1 cellular context compared by ENCODE assay signal in the genomic region with DNA sequence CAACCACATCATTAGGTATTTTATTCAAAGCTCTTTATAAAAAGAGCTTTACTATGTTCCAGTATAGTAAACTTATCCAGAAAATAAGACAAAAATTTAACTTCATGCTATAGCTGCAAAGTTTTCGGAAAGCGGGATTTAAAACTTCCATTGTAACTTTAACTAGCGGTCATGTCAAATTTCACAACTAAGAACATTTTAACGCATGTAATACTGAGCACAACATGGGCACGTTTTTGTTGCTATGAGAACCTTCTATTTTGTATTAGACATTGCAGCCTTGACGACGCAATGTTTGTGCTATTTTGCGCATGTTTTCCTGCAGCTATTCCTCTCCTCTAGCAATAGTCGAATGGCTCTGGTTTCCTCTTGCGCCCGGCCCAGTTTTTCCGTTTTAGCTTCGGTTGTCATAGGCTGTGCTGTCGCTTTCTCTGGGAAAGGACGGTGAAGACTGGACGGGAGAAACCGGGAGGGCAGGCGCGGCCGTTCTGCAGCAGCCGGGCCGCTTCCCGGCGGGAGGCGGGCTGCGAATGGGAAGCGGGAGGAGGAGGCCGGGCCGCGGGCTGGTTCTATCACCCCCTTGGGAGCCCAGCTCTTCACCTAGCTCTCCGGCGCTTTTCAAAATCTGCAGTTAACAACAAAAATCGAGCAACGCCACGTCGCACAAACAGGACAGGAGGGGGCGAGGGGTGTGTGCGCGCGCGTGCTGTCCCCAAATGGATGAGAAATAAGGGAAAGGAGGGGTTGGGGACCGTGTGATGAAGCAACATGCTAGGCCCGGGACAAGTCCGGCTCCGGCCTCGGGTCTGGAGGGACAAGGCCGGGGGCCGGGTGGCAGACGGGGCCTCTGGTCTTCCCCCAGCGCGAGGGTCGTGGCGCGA.
TF ChIP-seq lines count a peak whose summit lies in the region.

No MANE protein-coding gene starts in this region.

TF ChIP-seq in GM12878, 131 proteins besides CTCF, POLR2A, EP300 and RAD21 (continued from another document):
- TF ChIP-seq, protein P1, sequence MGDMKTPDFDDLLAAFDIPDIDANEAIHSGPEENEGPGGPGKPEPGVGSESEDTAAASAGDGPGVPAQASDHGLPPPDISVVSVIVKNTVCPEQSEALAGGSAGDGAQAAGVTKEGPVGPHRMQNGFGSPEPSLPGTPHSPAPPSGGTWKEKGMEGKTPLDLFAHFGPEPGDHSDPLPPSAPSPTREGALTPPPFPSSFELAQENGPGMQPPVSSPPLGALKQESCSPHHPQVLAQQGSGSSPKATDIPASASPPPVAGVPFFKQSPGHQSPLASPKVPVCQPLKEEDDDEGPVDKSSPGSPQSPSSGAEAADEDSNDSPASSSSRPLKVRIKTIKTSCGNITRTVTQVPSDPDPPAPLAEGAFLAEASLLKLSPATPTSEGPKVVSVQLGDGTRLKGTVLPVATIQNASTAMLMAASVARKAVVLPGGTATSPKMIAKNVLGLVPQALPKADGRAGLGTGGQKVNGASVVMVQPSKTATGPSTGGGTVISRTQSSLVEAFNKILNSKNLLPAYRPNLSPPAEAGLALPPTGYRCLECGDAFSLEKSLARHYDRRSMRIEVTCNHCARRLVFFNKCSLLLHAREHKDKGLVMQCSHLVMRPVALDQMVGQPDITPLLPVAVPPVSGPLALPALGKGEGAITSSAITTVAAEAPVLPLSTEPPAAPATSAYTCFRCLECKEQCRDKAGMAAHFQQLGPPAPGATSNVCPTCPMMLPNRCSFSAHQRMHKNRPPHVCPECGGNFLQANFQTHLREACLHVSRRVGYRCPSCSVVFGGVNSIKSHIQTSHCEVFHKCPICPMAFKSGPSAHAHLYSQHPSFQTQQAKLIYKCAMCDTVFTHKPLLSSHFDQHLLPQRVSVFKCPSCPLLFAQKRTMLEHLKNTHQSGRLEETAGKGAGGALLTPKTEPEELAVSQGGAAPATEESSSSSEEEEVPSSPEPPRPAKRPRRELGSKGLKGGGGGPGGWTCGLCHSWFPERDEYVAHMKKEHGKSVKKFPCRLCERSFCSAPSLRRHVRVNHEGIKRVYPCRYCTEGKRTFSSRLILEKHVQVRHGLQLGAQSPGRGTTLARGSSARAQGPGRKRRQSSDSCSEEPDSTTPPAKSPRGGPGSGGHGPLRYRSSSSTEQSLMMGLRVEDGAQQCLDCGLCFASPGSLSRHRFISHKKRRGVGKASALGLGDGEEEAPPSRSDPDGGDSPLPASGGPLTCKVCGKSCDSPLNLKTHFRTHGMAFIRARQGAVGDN (IDR thresholded peaks at IDR 0.05), result no peak
- TF ChIP-seq, protein P2, sequence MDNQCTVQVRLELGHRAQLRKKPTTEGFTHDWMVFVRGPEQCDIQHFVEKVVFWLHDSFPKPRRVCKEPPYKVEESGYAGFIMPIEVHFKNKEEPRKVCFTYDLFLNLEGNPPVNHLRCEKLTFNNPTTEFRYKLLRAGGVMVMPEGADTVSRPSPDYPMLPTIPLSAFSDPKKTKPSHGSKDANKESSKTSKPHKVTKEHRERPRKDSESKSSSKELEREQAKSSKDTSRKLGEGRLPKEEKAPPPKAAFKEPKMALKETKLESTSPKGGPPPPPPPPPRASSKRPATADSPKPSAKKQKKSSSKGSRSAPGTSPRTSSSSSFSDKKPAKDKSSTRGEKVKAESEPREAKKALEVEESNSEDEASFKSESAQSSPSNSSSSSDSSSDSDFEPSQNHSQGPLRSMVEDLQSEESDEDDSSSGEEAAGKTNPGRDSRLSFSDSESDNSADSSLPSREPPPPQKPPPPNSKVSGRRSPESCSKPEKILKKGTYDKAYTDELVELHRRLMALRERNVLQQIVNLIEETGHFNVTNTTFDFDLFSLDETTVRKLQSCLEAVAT (IDR thresholded peaks at IDR 0.05), result 0 out of 2 replicates have a peak, but pooled peaks have one; percentile 16
- TF ChIP-seq, protein P3, sequence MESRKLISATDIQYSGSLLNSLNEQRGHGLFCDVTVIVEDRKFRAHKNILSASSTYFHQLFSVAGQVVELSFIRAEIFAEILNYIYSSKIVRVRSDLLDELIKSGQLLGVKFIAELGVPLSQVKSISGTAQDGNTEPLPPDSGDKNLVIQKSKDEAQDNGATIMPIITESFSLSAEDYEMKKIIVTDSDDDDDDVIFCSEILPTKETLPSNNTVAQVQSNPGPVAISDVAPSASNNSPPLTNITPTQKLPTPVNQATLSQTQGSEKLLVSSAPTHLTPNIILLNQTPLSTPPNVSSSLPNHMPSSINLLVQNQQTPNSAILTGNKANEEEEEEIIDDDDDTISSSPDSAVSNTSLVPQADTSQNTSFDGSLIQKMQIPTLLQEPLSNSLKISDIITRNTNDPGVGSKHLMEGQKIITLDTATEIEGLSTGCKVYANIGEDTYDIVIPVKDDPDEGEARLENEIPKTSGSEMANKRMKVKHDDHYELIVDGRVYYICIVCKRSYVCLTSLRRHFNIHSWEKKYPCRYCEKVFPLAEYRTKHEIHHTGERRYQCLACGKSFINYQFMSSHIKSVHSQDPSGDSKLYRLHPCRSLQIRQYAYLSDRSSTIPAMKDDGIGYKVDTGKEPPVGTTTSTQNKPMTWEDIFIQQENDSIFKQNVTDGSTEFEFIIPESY (IDR thresholded peaks at IDR 0.05), result no peak
- TF ChIP-seq MTA2 (IDR thresholded peaks at IDR 0.05; ENCODE audit: low read depth), result no peak
- no peak for TF ChIP-seq ESRRA (IDR thresholded peaks at IDR 0.05; ENCODE audit: low read length)
- no peak for TF ChIP-seq KAT2A (conservative IDR thresholded peaks at IDR 0.05; ENCODE audit: control insufficient read depth, low read depth, low read length)
- TF ChIP-seq, protein P4, sequence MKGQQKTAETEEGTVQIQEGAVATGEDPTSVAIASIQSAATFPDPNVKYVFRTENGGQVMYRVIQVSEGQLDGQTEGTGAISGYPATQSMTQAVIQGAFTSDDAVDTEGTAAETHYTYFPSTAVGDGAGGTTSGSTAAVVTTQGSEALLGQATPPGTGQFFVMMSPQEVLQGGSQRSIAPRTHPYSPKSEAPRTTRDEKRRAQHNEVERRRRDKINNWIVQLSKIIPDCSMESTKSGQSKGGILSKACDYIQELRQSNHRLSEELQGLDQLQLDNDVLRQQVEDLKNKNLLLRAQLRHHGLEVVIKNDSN (IDR thresholded peaks at IDR 0.05; ENCODE audit: borderline replicate concordance, extremely low read length, insufficient read depth, low read depth, low read length), result no peak
- TF ChIP-seq TCF12 (IDR thresholded peaks at IDR 0.05; ENCODE audit: low read depth, low read length), result no peak
- TF ChIP-seq, protein P5, sequence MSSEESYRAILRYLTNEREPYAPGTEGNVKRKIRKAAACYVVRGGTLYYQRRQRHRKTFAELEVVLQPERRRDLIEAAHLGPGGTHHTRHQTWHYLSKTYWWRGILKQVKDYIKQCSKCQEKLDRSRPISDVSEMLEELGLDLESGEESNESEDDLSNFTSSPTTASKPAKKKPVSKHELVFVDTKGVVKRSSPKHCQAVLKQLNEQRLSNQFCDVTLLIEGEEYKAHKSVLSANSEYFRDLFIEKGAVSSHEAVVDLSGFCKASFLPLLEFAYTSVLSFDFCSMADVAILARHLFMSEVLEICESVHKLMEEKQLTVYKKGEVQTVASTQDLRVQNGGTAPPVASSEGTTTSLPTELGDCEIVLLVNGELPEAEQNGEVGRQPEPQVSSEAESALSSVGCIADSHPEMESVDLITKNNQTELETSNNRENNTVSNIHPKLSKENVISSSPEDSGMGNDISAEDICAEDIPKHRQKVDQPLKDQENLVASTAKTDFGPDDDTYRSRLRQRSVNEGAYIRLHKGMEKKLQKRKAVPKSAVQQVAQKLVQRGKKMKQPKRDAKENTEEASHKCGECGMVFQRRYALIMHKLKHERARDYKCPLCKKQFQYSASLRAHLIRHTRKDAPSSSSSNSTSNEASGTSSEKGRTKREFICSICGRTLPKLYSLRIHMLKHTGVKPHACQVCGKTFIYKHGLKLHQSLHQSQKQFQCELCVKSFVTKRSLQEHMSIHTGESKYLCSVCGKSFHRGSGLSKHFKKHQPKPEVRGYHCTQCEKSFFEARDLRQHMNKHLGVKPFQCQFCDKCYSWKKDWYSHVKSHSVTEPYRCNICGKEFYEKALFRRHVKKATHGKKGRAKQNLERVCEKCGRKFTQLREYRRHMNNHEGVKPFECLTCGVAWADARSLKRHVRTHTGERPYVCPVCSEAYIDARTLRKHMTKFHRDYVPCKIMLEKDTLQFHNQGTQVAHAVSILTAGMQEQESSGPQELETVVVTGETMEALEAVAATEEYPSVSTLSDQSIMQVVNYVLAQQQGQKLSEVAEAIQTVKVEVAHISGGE (CRISPR knock-in tag; IDR thresholded peaks at IDR 0.05), result no peak
- TF ChIP-seq IKZF2 (IDR thresholded peaks at IDR 0.05), result peak; percentile 60 to 65
- no peak for TF ChIP-seq SMARCA5 (IDR thresholded peaks at IDR 0.05)
- no peak for TF ChIP-seq NR2C2 (IDR thresholded peaks at IDR 0.05; ENCODE audit: borderline replicate concordance, control insufficient read depth, insufficient read length, low read depth)
- peak; percentile 17 for TF ChIP-seq MEF2B (IDR thresholded peaks at IDR 0.05; ENCODE audit: partially characterized antibody, poor library complexity, severe bottlenecking)
- TF ChIP-seq, protein P6, sequence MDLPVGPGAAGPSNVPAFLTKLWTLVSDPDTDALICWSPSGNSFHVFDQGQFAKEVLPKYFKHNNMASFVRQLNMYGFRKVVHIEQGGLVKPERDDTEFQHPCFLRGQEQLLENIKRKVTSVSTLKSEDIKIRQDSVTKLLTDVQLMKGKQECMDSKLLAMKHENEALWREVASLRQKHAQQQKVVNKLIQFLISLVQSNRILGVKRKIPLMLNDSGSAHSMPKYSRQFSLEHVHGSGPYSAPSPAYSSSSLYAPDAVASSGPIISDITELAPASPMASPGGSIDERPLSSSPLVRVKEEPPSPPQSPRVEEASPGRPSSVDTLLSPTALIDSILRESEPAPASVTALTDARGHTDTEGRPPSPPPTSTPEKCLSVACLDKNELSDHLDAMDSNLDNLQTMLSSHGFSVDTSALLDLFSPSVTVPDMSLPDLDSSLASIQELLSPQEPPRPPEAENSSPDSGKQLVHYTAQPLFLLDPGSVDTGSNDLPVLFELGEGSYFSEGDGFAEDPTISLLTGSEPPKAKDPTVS (IDR thresholded peaks at IDR 0.05; ENCODE audit: low read depth, low read length), result no peak
- TF ChIP-seq ASH2L (IDR thresholded peaks at IDR 0.05; ENCODE audit: borderline replicate concordance, low read depth), result no peak
- no peak for TF ChIP-seq RELA (IDR thresholded peaks at IDR 0.05; ENCODE audit: borderline replicate concordance, partially characterized antibody)
- TF ChIP-seq EED (IDR thresholded peaks at IDR 0.05; ENCODE audit: low read depth), result peak; percentile 79
- TF ChIP-seq ZNF207 (IDR thresholded peaks at IDR 0.05; ENCODE audit: borderline replicate concordance), result no peak
- no peak for TF ChIP-seq FOS (IDR thresholded peaks at IDR 0.05; ENCODE audit: borderline replicate concordance, extremely low read depth, insufficient read length)
- TF ChIP-seq, protein P7, sequence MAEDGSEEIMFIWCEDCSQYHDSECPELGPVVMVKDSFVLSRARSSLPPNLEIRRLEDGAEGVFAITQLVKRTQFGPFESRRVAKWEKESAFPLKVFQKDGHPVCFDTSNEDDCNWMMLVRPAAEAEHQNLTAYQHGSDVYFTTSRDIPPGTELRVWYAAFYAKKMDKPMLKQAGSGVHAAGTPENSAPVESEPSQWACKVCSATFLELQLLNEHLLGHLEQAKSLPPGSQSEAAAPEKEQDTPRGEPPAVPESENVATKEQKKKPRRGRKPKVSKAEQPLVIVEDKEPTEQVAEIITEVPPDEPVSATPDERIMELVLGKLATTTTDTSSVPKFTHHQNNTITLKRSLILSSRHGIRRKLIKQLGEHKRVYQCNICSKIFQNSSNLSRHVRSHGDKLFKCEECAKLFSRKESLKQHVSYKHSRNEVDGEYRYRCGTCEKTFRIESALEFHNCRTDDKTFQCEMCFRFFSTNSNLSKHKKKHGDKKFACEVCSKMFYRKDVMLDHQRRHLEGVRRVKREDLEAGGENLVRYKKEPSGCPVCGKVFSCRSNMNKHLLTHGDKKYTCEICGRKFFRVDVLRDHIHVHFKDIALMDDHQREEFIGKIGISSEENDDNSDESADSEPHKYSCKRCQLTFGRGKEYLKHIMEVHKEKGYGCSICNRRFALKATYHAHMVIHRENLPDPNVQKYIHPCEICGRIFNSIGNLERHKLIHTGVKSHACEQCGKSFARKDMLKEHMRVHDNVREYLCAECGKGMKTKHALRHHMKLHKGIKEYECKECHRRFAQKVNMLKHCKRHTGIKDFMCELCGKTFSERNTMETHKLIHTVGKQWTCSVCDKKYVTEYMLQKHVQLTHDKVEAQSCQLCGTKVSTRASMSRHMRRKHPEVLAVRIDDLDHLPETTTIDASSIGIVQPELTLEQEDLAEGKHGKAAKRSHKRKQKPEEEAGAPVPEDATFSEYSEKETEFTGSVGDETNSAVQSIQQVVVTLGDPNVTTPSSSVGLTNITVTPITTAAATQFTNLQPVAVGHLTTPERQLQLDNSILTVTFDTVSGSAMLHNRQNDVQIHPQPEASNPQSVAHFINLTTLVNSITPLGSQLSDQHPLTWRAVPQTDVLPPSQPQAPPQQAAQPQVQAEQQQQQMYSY (CRISPR knock-in tag; IDR thresholded peaks at IDR 0.05), result no peak
- TF ChIP-seq, protein P8, sequence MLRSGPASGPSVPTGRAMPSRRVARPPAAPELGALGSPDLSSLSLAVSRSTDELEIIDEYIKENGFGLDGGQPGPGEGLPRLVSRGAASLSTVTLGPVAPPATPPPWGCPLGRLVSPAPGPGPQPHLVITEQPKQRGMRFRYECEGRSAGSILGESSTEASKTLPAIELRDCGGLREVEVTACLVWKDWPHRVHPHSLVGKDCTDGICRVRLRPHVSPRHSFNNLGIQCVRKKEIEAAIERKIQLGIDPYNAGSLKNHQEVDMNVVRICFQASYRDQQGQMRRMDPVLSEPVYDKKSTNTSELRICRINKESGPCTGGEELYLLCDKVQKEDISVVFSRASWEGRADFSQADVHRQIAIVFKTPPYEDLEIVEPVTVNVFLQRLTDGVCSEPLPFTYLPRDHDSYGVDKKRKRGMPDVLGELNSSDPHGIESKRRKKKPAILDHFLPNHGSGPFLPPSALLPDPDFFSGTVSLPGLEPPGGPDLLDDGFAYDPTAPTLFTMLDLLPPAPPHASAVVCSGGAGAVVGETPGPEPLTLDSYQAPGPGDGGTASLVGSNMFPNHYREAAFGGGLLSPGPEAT (IDR thresholded peaks at IDR 0.05; ENCODE audit: low read depth), result 0 out of 2 replicates have a peak, but pooled peaks have one; percentile 31
